In the genomic region with DNA sequence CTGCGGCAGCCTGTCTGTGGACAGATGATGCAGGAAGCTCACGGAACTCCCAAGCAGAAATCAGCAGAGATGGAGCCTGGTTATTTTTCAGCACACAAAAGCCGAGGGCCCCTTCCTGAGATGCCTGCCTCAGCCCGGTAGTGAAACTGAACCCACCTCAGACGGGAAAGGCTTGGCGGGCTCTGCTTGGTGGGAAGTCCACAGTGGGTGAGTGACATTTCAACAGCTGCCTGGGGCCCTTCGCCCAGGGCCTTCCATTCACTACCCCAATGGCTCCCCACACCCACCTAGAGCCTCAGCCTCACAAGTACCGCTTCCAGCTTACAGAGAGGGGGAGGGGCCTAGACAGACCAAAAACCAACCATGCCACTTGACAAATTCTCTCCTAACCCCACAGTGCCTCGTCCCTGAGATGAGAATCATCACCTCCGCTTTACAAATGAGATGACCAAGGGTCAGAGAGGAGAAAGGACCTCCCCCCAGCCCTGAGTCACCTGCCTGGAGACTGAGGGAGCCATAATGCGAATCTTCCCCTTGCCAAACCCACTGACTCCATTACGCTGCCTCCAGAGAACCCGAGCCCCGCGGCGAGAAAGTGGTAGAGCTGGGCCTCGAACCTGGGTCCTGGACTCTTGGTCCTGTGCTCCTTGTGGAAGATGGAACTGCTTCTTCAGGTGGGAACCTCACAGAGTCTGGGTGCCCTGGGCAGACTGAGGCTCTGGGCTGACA, we compare ENCODE assay signal across 1 cellular context.
TF ChIP-seq lines count a peak whose summit lies in the region.

No MANE protein-coding gene starts in this region.

TF ChIP-seq in IMR-90, 13 proteins besides CTCF, POLR2A, EP300 and RAD21 (continued from another document):
- TF ChIP-seq CEBPB (IDR thresholded peaks at IDR 0.05; ENCODE audit: low read depth, low read length) (no peak), FOS (IDR thresholded peaks at IDR 0.05; ENCODE audit: low read depth, low read length) (no peak)
